8 cellular contexts compared by ENCODE assay signal in genomic region chr7:30026229-30027064, GRCh38.
DNase-seq lines count a peak whose midpoint lies in the region; ATAC-seq and TF ChIP-seq lines count a peak whose summit lies in the region.

Gene FKBP14 (minus strand): TSS chr7:30026702. CDS start chr7:30026508, 194 bp downstream.

- CTCF ChIA-PET in AG04449 (lab: Yijun Ruan, JAX), result interaction anchor here (2.1 kb wide), 1 partner anchor 35 kb away, joined by 13 read pairs; no protein-coding TSS in a partner anchor

- TF ChIP-seq CTCF in AG04449 (IDR thresholded peaks at IDR 0.05; ENCODE audit: insufficient read depth, low read length, missing control alignments), result no peak
- no peak for TF ChIP-seq CTCF in WI38 (IDR thresholded peaks at IDR 0.05; ENCODE audit: low read depth, low read length)
- TF ChIP-seq CTCF in cardiac fibroblast (IDR thresholded peaks at IDR 0.05; ENCODE audit: low read depth, low read length), result no peak

- POLR2A ChIA-PET in AG04449 (lab: Yijun Ruan, JAX), result interaction anchor here (1.0 kb wide), 1 partner anchor 37 kb away, joined by 3 read pairs; the partner anchor contains the start of gene SCRN1

- H3K4me3 ChIP-seq in AG04449 (ENCODE audit: low read depth, low read length) (peak within 1 kb of the TSS; percentile 81), WI38 (ENCODE audit: low read depth, low read length) (peak within 1 kb of the TSS; percentile 77), cardiac fibroblast (replicated peaks in 1 of 2; ENCODE audit: low read depth in 2 of 2, low read length in 2 of 2) (peak within 1 kb of the TSS; percentile 59 to 82), skin epidermis (peak within 1 kb of the TSS; percentile 82 to 98 (median 96))

- peak; percentile 84 for ATAC-seq in GM18870 (IDR thresholded peaks at IDR 0.05; ENCODE audit: unreplicated experiment)
- peak; percentile 75 for ATAC-seq in HG03108 (IDR thresholded peaks at IDR 0.05; ENCODE audit: unreplicated experiment)

- DNase-seq in AG04449 (ENCODE audit: low read depth, low spot score), result peak; percentile 97
- DNase-seq in NCI-H2171 treated with DMSO at 0.1 percent for 48 hours (lab: John Stamatoyannopoulos, UW), result peak; percentile 99
- DNase-seq in cardiac fibroblast (ENCODE audit: low read depth in 2 of 2), result peak; percentile 100
- peak; percentile 97 for DNase-seq in iPS-NIHi11 (ENCODE audit: low spot score)

- H3K27ac ChIP-seq in skin epidermis, result peak within 1 kb of the TSS in 20 of 21 experiments; percentile 68 to 91 (median 82)

Comparison
In these comparisons a context has a peak if more than half of its experiments do, and no peak if none do; other contexts are left out.
1. Peak in every context shown above with its lines: DNase-seq, ATAC-seq, H3K4me3 ChIP-seq and H3K27ac ChIP-seq.